15 cellular contexts compared by ENCODE assay signal in genomic region chr10:31261502-31262311, GRCh38. TPM values are rescaled to one million over a fixed set of nuclear protein-coding genes. Genes with fewer than 3 reads are reported as not detected.
A peak's percentile ranks its signal among the peaks of the same experiment; 100 is the strongest.
DNase-seq lines count a peak whose midpoint lies in the region; TF ChIP-seq lines count a peak whose summit lies in the region.
"Had no signal": no experiment of that assay in that cellular context is flagged by ENCODE, and none has a peak within 500 bp of the region (broad histone marks: within the 10 kb centered on the region; RNA-seq: fewer than 3 reads in every experiment).

No MANE protein-coding gene starts in this region.

- TF ChIP-seq CTCF in AG10803 (conservative IDR thresholded peaks at IDR 0.05; ENCODE audit: low read length) (no peak), osteocyte (IDR thresholded peaks at IDR 0.05) (no peak), nephron progenitor cell (IDR thresholded peaks at IDR 0.05) (no peak)

- H3K27me3 Mint-ChIP-seq in osteocyte (ENCODE audit: unreplicated experiment) (no peaks in the 10 kb centered on the region), nephron progenitor cell (ENCODE audit: low read depth, poor library complexity) (peaks cover 3% of the 10 kb centered on the region)

- no peak overlapping the region; the same call in 1 of the 2 replicates for H3K4me3 ChIP-seq in AG10803 (ENCODE audit: low read length)
- H3K4me3 ChIP-seq: upper lobe of left lung had no signal

- peaks cover 32% of the 10 kb centered on the region for H3K4me1 Mint-ChIP-seq in osteocyte (ENCODE audit: unreplicated experiment)
- peaks cover 13% of the 10 kb centered on the region for H3K4me1 Mint-ChIP-seq in nephron progenitor cell
- H3K4me1 Mint-ChIP-seq: CD4-positive, CD25-positive, alpha-beta regulatory T cell; WTC11 had no signal

- H3K4me3 Mint-ChIP-seq in osteocyte (ENCODE audit: unreplicated experiment), result peak overlapping the region; percentile 43
- H3K4me3 Mint-ChIP-seq in nephron progenitor cell, result no peak overlapping the region
- H3K4me3 Mint-ChIP-seq: activated T-helper 1 cell treated with anti-CD3 and anti-CD28 coated beads, Interleukin-12 subunit alpha, Interleukin-12 subunit beta, Interleukin-2, Interleukin-4 antibody, amounts not matched to agents 30 ng/mL and 10 ng/mL and 1 ng/mL, durations not matched to agents 14 hours and 24 hours and 36 hours; CD4-positive, CD25-positive, alpha-beta regulatory T cell; WTC11 had no signal

- no peaks in the 10 kb centered on the region for H3K9me3 Mint-ChIP-seq in osteocyte (ENCODE audit: unreplicated experiment)
- H3K9me3 Mint-ChIP-seq in nephron progenitor cell, result no peaks in the 10 kb centered on the region
- H3K9me3 Mint-ChIP-seq: activated T-helper 1 cell treated with anti-CD3 and anti-CD28 coated beads, Interleukin-12 subunit alpha, Interleukin-12 subunit beta, Interleukin-2, Interleukin-4 antibody, amounts not matched to agents 30 ng/mL and 10 ng/mL and 1 ng/mL, durations not matched to agents 14 hours and 24 hours and 36 hours; WTC11 had no signal

- DNase-seq in AG10803 (ENCODE audit: low read depth), result peak; percentile 89
- DNase-seq in MV-4-11 (lab: John Stamatoyannopoulos, UW), result peak; percentile 28
- DNase-seq in fibroblast of peridontal ligament (ENCODE audit: extremely low read depth), result peak; percentile 94
- no peak for DNase-seq in osteocyte (ENCODE audit: extremely low spot score, unreplicated experiment)
- no peak for DNase-seq in T-helper 9 cell
- no peak for DNase-seq in AML-193 (lab: John Stamatoyannopoulos, UW)
- DNase-seq in GDM1 (lab: John Stamatoyannopoulos, UW), result no peak
- DNase-seq in nephron progenitor cell, result no peak
- DNase-seq: CD4-positive, CD25-positive, alpha-beta regulatory T cell; cortex of kidney; NCI-H2029; RPMI8226; upper lobe of left lung had no signal

- H3K36me3 Mint-ChIP-seq in osteocyte (ENCODE audit: unreplicated experiment), result no peaks in the 10 kb centered on the region
- no peaks in the 10 kb centered on the region for H3K36me3 Mint-ChIP-seq in nephron progenitor cell (ENCODE audit: low read depth)
- H3K36me3 Mint-ChIP-seq: CD4-positive, CD25-positive, alpha-beta regulatory T cell; WTC11 had no signal

- H3K27ac Mint-ChIP-seq in osteocyte (ENCODE audit: unreplicated experiment), result peak overlapping the region; percentile 83
- no peak overlapping the region for H3K27ac Mint-ChIP-seq in nephron progenitor cell
- H3K27ac Mint-ChIP-seq: activated T-helper 1 cell treated with anti-CD3 and anti-CD28 coated beads, Interleukin-12 subunit alpha, Interleukin-12 subunit beta, Interleukin-2, Interleukin-4 antibody, amounts not matched to agents 30 ng/mL and 10 ng/mL and 1 ng/mL, durations not matched to agents 14 hours and 24 hours and 36 hours; CD4-positive, CD25-positive, alpha-beta regulatory T cell; WTC11 had no signal

RNA-seq across cellular contexts. Expression of gene ZEB1, which starts 57.3 kb away (rescaled TPM):
- 51.1 and 54.4 TPM in 2 replicates for total RNA-seq in osteocyte

Comparison
In these comparisons a context has a peak if more than half of its experiments do, and no peak if none do; other contexts are left out.
1. DNase-seq: peak in AG10803 (single experiment), MV-4-11 (single experiment) and fibroblast of peridontal ligament (single experiment); none in osteocyte (single experiment), T-helper 9 cell (single experiment), AML-193 (0 of 2), GDM1 (single experiment) and nephron progenitor cell (single experiment).